1 cellular context compared by ENCODE assay signal in genomic region chr11:108220721-108221346, GRCh38.
TF ChIP-seq lines count a peak whose summit lies in the region.

No MANE protein-coding gene starts in this region.

TF ChIP-seq in GM23338, 12 proteins besides CTCF, POLR2A, EP300 and RAD21 (continued from another document):
- TF ChIP-seq ZNF462 (CRISPR knock-in tag; IDR thresholded peaks at IDR 0.05) (no peak), REST (IDR thresholded peaks at IDR 0.05; ENCODE audit: unreplicated experiment) (no peak), ZNF331 (CRISPR knock-in tag; IDR thresholded peaks at IDR 0.05; ENCODE audit: low read depth) (no peak)
